In the genomic region with DNA sequence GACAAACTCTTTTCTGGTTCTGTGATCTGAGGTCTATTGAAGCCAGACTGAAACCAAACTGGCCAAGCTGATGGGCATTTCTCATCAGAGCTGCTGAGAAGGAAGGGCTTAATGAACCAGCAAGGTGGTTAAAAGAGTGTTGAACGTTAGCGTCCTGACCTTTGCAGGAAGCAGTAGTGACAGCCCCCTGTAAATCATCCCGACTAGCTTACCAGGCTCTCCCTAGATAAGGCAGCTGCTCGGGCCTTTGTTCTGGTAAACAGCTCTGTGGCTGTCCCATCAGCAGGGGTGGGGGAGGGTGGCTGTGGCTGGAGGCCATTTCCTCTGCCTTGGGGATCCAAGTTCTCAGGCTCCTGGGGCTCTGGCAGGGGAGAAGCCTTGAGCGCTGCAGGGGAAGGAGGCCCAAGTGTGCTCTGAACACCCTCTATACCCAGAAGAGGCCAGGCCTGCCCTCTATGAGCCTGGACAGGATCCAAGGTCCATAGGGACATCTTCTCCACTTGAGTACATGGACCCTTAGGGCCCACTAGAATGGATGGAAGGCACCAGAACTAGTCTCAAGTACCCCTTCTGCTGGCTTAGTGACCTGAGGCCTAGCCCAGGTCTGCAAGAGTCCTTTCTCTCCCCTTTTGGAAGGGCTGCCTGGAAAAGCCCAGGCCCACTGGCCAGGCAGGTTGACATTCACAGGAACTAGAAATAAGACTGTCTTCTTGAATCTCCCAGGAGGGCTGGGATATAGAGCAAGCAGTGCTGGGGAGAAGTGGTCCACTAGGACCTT, we compare ENCODE assay signal across 1 cellular context.
A peak's percentile ranks its signal among the peaks of the same experiment; 100 is the strongest.
TF ChIP-seq lines count a peak whose summit lies in the region.

No MANE protein-coding gene starts in this region.

TF ChIP-seq in K562, 482 proteins besides CTCF, POLR2A, EP300 and RAD21 (continued from another document and continues in another):
- TF ChIP-seq, protein P1, sequence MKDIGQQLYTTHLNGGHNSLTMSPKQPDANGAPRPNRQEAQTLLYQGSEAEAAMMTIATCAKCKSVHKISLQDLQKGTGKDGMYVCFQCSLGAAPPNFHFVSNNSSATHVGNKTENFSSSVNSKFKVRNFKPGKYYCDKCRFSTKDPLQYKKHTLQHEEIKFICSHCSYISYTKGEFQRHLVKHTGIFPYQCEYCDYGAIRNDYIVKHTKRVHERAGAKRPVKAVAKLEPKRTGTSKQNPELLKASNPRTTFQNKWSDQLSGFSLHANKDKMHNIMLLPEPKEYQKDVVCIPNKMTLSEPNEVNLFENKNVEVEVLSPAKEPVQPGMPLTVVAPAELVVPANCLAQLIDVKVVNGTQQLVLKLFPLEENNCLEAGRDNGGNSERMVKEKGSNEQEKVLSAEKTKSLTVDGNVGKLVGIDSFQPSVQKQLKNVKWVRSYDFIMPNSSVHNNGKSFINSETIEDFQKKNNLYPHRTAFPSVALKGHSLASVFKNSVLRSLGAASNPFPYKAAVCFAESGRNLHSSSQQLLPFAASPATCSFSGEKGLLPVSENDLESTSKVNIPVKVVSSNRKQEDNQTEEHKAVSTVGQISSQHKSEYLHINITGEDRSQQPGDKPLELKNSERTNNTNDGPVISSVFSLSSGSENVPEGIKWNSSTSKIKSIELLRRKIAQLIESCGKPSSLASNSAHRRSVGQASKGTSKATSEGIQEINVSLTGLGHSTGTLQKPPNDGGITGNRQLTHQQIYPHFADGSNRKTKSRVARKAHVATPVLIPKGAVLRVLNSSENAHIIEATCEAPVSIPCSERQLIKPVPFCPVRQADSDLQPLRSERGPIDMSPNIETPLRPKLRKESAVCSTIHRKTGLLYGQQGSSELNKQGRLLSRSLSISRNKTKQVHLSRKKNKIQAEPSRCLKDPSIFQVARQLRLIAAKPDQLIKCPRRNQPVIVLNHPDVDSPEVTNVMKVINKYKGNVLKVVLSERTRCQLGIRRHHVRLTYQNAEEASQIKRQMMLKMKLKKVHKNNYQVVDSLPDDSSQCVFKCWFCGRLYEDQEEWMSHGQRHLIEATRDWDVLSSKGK (CRISPR knock-in tag; IDR thresholded peaks at IDR 0.05) = no peak
- TF ChIP-seq DNMT1 (IDR thresholded peaks at IDR 0.05) (peak; percentile 26; the same call in 1 of the 2 replicates), PPARD (CRISPR knock-in tag; IDR thresholded peaks at IDR 0.05) (no peak), RBBP5 (IDR thresholded peaks at IDR 0.05; ENCODE audit: borderline replicate concordance, insufficient read depth, low read length, poor library complexity, severe bottlenecking) (peak; percentile 27), PTRF (tag; IDR thresholded peaks at IDR 0.05) (no peak), CLOCK (CRISPR knock-in tag; IDR thresholded peaks at IDR 0.05; ENCODE audit: borderline replicate concordance) (0 out of 2 replicates have a peak, but pooled peaks have one; percentile 65), NFATC3 (IDR thresholded peaks at IDR 0.05) (no peak), ZKSCAN8 (CRISPR knock-in tag; IDR thresholded peaks at IDR 0.05) (no peak; the same call in 1 of the 2 replicates), SRSF1 (IDR thresholded peaks at IDR 0.05; ENCODE audit: low read depth, low read length) (no peak), PCBP1 (IDR thresholded peaks at IDR 0.05; ENCODE audit: low read depth, low read length, poor library complexity, severe bottlenecking) (no peak), TCF7 (IDR thresholded peaks at IDR 0.05; ENCODE audit: borderline replicate concordance) (peak; percentile 98), ZBTB7A (IDR thresholded peaks at IDR 0.05; ENCODE audit: borderline replicate concordance, control insufficient read depth, low read depth, low read length) (peak; percentile 75), ZNF274 (IDR thresholded peaks at IDR 0.05; ENCODE audit: borderline replicate concordance, low read depth, low read length) (no peak), HCFC1 (IDR thresholded peaks at IDR 0.05; ENCODE audit: low read depth, low read length) (no peak), NR1H2 (CRISPR knock-in tag; IDR thresholded peaks at IDR 0.05) (no peak), JUND (IDR thresholded peaks at IDR 0.05; ENCODE audit: borderline replicate concordance, low read depth, low read length) (peak; percentile 87), JUND (tag; IDR thresholded peaks at IDR 0.05; ENCODE audit: borderline replicate concordance, low read depth, low read length) (peak; percentile 94; the same call in 2 of the 3 replicates), E2F8 (IDR thresholded peaks at IDR 0.05; ENCODE audit: low read depth, partially characterized antibody) (peak; percentile 42), DDX20 (tag; IDR thresholded peaks at IDR 0.05; ENCODE audit: low read depth) (no peak), EP400 (IDR thresholded peaks at IDR 0.05) (peak; percentile 83), ZNF133 (CRISPR knock-in tag; IDR thresholded peaks at IDR 0.05) (0 out of 2 replicates have a peak, but pooled peaks have one; percentile 13)
- TF ChIP-seq, protein P2, sequence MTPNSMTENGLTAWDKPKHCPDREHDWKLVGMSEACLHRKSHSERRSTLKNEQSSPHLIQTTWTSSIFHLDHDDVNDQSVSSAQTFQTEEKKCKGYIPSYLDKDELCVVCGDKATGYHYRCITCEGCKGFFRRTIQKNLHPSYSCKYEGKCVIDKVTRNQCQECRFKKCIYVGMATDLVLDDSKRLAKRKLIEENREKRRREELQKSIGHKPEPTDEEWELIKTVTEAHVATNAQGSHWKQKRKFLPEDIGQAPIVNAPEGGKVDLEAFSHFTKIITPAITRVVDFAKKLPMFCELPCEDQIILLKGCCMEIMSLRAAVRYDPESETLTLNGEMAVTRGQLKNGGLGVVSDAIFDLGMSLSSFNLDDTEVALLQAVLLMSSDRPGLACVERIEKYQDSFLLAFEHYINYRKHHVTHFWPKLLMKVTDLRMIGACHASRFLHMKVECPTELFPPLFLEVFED (CRISPR knock-in tag; conservative IDR thresholded peaks at IDR 0.05) = peak; percentile 75
- TF ChIP-seq, protein P3, sequence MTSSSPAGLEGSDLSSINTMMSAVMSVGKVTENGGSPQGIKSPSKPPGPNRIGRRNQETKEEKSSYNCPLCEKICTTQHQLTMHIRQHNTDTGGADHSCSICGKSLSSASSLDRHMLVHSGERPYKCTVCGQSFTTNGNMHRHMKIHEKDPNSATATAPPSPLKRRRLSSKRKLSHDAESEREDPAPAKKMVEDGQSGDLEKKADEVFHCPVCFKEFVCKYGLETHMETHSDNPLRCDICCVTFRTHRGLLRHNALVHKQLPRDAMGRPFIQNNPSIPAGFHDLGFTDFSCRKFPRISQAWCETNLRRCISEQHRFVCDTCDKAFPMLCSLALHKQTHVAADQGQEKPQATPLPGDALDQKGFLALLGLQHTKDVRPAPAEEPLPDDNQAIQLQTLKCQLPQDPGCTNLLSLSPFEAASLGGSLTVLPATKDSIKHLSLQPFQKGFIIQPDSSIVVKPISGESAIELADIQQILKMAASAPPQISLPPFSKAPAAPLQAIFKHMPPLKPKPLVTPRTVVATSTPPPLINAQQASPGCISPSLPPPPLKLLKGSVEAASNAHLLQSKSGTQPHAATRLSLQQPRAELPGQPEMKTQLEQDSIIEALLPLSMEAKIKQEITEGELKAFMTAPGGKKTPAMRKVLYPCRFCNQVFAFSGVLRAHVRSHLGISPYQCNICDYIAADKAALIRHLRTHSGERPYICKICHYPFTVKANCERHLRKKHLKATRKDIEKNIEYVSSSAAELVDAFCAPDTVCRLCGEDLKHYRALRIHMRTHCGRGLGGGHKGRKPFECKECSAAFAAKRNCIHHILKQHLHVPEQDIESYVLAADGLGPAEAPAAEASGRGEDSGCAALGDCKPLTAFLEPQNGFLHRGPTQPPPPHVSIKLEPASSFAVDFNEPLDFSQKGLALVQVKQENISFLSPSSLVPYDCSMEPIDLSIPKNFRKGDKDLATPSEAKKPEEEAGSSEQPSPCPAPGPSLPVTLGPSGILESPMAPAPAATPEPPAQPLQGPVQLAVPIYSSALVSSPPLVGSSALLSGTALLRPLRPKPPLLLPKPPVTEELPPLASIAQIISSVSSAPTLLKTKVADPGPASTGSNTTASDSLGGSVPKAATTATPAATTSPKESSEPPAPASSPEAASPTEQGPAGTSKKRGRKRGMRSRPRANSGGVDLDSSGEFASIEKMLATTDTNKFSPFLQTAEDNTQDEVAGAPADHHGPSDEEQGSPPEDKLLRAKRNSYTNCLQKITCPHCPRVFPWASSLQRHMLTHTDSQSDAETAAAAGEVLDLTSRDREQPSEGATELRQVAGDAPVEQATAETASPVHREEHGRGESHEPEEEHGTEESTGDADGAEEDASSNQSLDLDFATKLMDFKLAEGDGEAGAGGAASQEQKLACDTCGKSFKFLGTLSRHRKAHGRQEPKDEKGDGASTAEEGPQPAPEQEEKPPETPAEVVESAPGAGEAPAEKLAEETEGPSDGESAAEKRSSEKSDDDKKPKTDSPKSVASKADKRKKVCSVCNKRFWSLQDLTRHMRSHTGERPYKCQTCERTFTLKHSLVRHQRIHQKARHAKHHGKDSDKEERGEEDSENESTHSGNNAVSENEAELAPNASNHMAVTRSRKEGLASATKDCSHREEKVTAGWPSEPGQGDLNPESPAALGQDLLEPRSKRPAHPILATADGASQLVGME (CRISPR knock-in tag; IDR thresholded peaks at IDR 0.05) = no peak
- TF ChIP-seq, protein P4, sequence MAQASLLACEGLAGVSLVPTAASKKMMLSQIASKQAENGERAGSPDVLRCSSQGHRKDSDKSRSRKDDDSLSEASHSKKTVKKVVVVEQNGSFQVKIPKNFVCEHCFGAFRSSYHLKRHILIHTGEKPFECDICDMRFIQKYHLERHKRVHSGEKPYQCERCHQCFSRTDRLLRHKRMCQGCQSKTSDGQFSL (CRISPR knock-in tag; IDR thresholded peaks at IDR 0.05) = peak; percentile 61; the same call in 1 of the 2 replicates
- TF ChIP-seq, protein P4 (tag; IDR thresholded peaks at IDR 0.05) = peak in 1 of 2 experiments; percentile 68; a peak in 2 of 4 replicates
- TF ChIP-seq, protein P5, sequence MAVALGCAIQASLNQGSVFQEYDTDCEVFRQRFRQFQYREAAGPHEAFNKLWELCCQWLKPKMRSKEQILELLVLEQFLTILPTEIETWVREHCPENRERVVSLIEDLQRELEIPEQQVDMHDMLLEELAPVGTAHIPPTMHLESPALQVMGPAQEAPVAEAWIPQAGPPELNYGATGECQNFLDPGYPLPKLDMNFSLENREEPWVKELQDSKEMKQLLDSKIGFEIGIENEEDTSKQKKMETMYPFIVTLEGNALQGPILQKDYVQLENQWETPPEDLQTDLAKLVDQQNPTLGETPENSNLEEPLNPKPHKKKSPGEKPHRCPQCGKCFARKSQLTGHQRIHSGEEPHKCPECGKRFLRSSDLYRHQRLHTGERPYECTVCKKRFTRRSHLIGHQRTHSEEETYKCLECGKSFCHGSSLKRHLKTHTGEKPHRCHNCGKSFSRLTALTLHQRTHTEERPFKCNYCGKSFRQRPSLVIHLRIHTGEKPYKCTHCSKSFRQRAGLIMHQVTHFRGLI (CRISPR knock-in tag; IDR thresholded peaks at IDR 0.05) = peak; percentile 86
- TF ChIP-seq, protein P6, sequence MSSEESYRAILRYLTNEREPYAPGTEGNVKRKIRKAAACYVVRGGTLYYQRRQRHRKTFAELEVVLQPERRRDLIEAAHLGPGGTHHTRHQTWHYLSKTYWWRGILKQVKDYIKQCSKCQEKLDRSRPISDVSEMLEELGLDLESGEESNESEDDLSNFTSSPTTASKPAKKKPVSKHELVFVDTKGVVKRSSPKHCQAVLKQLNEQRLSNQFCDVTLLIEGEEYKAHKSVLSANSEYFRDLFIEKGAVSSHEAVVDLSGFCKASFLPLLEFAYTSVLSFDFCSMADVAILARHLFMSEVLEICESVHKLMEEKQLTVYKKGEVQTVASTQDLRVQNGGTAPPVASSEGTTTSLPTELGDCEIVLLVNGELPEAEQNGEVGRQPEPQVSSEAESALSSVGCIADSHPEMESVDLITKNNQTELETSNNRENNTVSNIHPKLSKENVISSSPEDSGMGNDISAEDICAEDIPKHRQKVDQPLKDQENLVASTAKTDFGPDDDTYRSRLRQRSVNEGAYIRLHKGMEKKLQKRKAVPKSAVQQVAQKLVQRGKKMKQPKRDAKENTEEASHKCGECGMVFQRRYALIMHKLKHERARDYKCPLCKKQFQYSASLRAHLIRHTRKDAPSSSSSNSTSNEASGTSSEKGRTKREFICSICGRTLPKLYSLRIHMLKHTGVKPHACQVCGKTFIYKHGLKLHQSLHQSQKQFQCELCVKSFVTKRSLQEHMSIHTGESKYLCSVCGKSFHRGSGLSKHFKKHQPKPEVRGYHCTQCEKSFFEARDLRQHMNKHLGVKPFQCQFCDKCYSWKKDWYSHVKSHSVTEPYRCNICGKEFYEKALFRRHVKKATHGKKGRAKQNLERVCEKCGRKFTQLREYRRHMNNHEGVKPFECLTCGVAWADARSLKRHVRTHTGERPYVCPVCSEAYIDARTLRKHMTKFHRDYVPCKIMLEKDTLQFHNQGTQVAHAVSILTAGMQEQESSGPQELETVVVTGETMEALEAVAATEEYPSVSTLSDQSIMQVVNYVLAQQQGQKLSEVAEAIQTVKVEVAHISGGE (CRISPR knock-in tag; IDR thresholded peaks at IDR 0.05) = peak in 1 of 3 experiments; percentile 89; a peak in 2 of 6 replicates
